Comparison of ENCODE assay signal across 1 cellular context in genomic region chr10:4867109-4867519, GRCh38.
A peak's percentile ranks its signal among the peaks of the same experiment; 100 is the strongest.
TF ChIP-seq lines count a peak whose summit lies in the region.

No MANE protein-coding gene starts in this region.

TF ChIP-seq in K562, 482 proteins besides CTCF, POLR2A, EP300 and RAD21 (continued from another document and continues in another):
- no peak for TF ChIP-seq NR2C2 (CRISPR knock-in tag; IDR thresholded peaks at IDR 0.05)
- TF ChIP-seq NR2C2 (tag; IDR thresholded peaks at IDR 0.05) = peak; percentile 16; the same call in 1 of the 2 replicates
- TF ChIP-seq POLR3A (IDR thresholded peaks at IDR 0.05; ENCODE audit: borderline replicate concordance, extremely low read depth, insufficient read depth, insufficient read length) = no peak
- TF ChIP-seq PYGO2 (tag; IDR thresholded peaks at IDR 0.05) = no peak
- TF ChIP-seq CLOCK (CRISPR knock-in tag; IDR thresholded peaks at IDR 0.05; ENCODE audit: borderline replicate concordance) = no peak
- TF ChIP-seq ATF4 (CRISPR knock-in tag; IDR thresholded peaks at IDR 0.05) = peak; percentile 72; the same call in 1 of the 2 replicates
- TF ChIP-seq PCBP1 (IDR thresholded peaks at IDR 0.05; ENCODE audit: low read depth, low read length, poor library complexity, severe bottlenecking) = no peak
- TF ChIP-seq ZNF311 (CRISPR knock-in tag; IDR thresholded peaks at IDR 0.05) = peak; percentile 93
- no peak for TF ChIP-seq ARNT (IDR thresholded peaks at IDR 0.05)
- no peak for TF ChIP-seq PHF8 (IDR thresholded peaks at IDR 0.05; ENCODE audit: borderline replicate concordance, low read length)
- TF ChIP-seq ZFP30 (CRISPR knock-in tag; IDR thresholded peaks at IDR 0.05; ENCODE audit: borderline replicate concordance) = 0 out of 2 replicates have a peak, but pooled peaks have one; percentile 16
- no peak for TF ChIP-seq SETDB1 (IDR thresholded peaks at IDR 0.05; ENCODE audit: low read length)
- no peak for TF ChIP-seq PPARD (CRISPR knock-in tag; IDR thresholded peaks at IDR 0.05)
- no peak for TF ChIP-seq XRCC4 (IDR thresholded peaks at IDR 0.05; ENCODE audit: extremely low read depth, insufficient read depth, insufficient read length)
- peak; percentile 96 for TF ChIP-seq DMBX1 (CRISPR knock-in tag; IDR thresholded peaks at IDR 0.05; ENCODE audit: borderline replicate concordance)
- TF ChIP-seq POU5F1 (IDR thresholded peaks at IDR 0.05; ENCODE audit: borderline replicate concordance, low read depth, low read length, partially characterized antibody) = no peak
- no peak for TF ChIP-seq DNMT1 (IDR thresholded peaks at IDR 0.05)
- no peak for TF ChIP-seq TBL1XR1 (IDR thresholded peaks at IDR 0.05; ENCODE audit: low read length in 2 of 2)
- TF ChIP-seq SRF (CRISPR knock-in tag; IDR thresholded peaks at IDR 0.05) = no peak
- no peak for TF ChIP-seq NCOR1 (IDR thresholded peaks at IDR 0.05)
- TF ChIP-seq HDAC6 (IDR thresholded peaks at IDR 0.05; ENCODE audit: low read depth, low read length) = no peak
- TF ChIP-seq MCM2 (IDR thresholded peaks at IDR 0.05; ENCODE audit: low read depth) = no peak
- TF ChIP-seq TAF7 (tag; IDR thresholded peaks at IDR 0.05) = no peak
- no peak for TF ChIP-seq TFAP4 (CRISPR knock-in tag; IDR thresholded peaks at IDR 0.05; ENCODE audit: borderline replicate concordance)
- TF ChIP-seq KLF1 (tag; IDR thresholded peaks at IDR 0.05) = no peak
- no peak for TF ChIP-seq CHCHD3 (CRISPR knock-in tag; IDR thresholded peaks at IDR 0.05)
- TF ChIP-seq TFE3 (CRISPR knock-in tag; IDR thresholded peaks at IDR 0.05) = no peak
- TF ChIP-seq PTTG1 (tag; IDR thresholded peaks at IDR 0.05; ENCODE audit: low read depth) = peak; percentile 92
- TF ChIP-seq MEIS2 (IDR thresholded peaks at IDR 0.05; ENCODE audit: partially characterized antibody) = no peak
- TF ChIP-seq E2F1 (CRISPR knock-in tag; IDR thresholded peaks at IDR 0.05) = no peak
- peak; percentile 62; the same call in 1 of the 2 replicates for TF ChIP-seq ZBTB9 (CRISPR knock-in tag; IDR thresholded peaks at IDR 0.05)
- TF ChIP-seq RERE (CRISPR knock-in tag; IDR thresholded peaks at IDR 0.05; ENCODE audit: borderline replicate concordance) = no peak
- no peak for TF ChIP-seq NCOA1 (IDR thresholded peaks at IDR 0.05; ENCODE audit: low read depth)
- no peak for TF ChIP-seq GABPB2 (CRISPR knock-in tag; conservative IDR thresholded peaks at IDR 0.05)
- no peak for TF ChIP-seq FOS (IDR thresholded peaks at IDR 0.05; ENCODE audit: extremely low read depth, insufficient read length)
- no peak for TF ChIP-seq E4F1 (CRISPR knock-in tag; IDR thresholded peaks at IDR 0.05; ENCODE audit: borderline replicate concordance)
- TF ChIP-seq GABPA (tag; conservative IDR thresholded peaks at IDR 0.05; ENCODE audit: low read depth) = no peak
- TF ChIP-seq MXI1 (IDR thresholded peaks at IDR 0.05; ENCODE audit: low read depth, low read length) = no peak
- no peak for TF ChIP-seq EWSR1 (IDR thresholded peaks at IDR 0.05; ENCODE audit: borderline replicate concordance, low read depth, partially characterized antibody)
- TF ChIP-seq ZNF280A (IDR thresholded peaks at IDR 0.05; ENCODE audit: low read depth, partially characterized antibody) = no peak
- TF ChIP-seq ASH1L (IDR thresholded peaks at IDR 0.05; ENCODE audit: borderline replicate concordance, low read depth, partially characterized antibody) = no peak
- TF ChIP-seq MTA3 (IDR thresholded peaks at IDR 0.05; ENCODE audit: borderline replicate concordance) = no peak
- peak; percentile 80; the same call in 1 of the 2 replicates for TF ChIP-seq TCF15 (CRISPR knock-in tag; IDR thresholded peaks at IDR 0.05)
- TF ChIP-seq ETV6 (IDR thresholded peaks at IDR 0.05; ENCODE audit: borderline replicate concordance in 1 of 2, low read depth in 2 of 2, low read length in 1 of 2) = no peak
- TF ChIP-seq ETV6 (CRISPR knock-in tag; IDR thresholded peaks at IDR 0.05; ENCODE audit: borderline replicate concordance) = no peak
- TF ChIP-seq ZNF263 (CRISPR knock-in tag; IDR thresholded peaks at IDR 0.05; ENCODE audit: borderline replicate concordance) = 0 out of 2 replicates have a peak, but pooled peaks have one; percentile 12
